In genomic region chr14:52888159-52888558, GRCh38 we compare ENCODE assay signal across 21 cellular contexts.
"Had no signal": no experiment of that assay in that cellular context is flagged by ENCODE, and none has a peak within 500 bp of the region (broad histone marks: within the 10 kb centered on the region; RNA-seq: fewer than 3 reads in every experiment).

No MANE protein-coding gene starts in this region.

- H3K4me1 ChIP-seq: SJSA1 had no signal

- H3K9ac ChIP-seq: KMS-11 had no signal

- H3K27me3 ChIP-seq: SJSA1 had no signal

- H3K4me3 ChIP-seq: K562, SJSA1, SK-N-MC had no signal

- ATAC-seq: K562 had no signal

- DNase-seq: Kasumi-1, MV-4-11, NCI-H1092, NCI-H1105 treated with DMSO at 0.1 percent for 48 hours, NCI-H1417 treated with DMSO at 0.1 percent for 48 hours, NCI-H146, NCI-H1694 treated with DMSO at 0.1 percent for 48 hours, NCI-H1930, NCI-H2081, NCI-H2107, NCI-H2227 treated with DMSO at 0.1 percent for 48 hours, NCI-H524, NCI-H526 treated with DMSO at 0.1 percent for 48 hours, NCI-H748 treated with DMSO at 0.1 percent for 48 hours, Right ventricle myocardium superior, RPMI8226, SIG-M5 had no signal

- H3K9me3 ChIP-seq: SJSA1 had no signal
